In the genomic region with DNA sequence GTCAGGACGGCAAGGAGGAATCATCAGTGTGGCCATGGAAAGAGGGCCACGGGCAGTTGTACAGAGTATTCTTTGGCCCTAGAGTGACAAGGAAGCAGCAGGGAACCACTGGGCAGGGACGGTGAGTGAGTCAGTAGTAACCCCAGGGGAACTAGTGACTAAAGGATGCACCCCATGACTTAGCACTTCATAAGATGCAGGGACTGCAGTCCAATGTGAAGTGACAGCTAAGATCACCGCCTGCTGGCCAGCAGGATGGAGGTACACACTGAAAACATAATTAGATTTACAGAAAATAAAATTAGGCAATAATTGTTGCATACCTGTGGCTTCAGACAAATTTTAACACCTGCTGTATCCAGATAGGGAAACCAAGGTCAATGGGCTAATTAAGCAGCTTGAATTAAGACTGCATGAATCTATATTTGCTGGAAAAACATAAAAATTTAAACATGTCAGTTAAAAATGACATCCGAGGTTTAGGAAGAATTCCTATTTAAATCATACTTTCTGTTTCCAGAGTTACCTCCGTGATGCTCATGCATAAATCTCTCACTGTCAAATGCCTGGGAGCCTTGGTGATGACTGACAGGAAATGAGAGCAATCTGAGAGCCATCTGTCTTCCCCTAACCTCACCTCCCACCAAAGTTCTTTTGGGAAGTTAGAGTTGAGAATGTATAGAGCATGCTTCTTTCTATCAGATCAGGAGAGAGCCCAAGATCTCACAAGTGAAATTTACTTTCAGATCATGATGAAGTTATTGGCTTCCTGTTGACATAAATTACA, we compare ENCODE assay signal across 8 cellular contexts. TPM values are rescaled to one million over a fixed set of nuclear protein-coding genes. Genes with fewer than 3 reads are reported as not detected.
DNase-seq lines count a peak whose midpoint lies in the region; ATAC-seq lines count a peak whose summit lies in the region.

No MANE protein-coding gene starts in this region.

- ATAC-seq in activated naive CD8-positive, alpha-beta T cell treated with anti-CD3 and anti-CD28 coated beads, Interleukin-2, amount 50 U/mL, for 24 hours, result peak; percentile 62
- ATAC-seq in HG03439 (IDR thresholded peaks at IDR 0.05; ENCODE audit: unreplicated experiment) (peak; percentile 81), GM19395 (IDR thresholded peaks at IDR 0.05; ENCODE audit: unreplicated experiment) (no peak)
- peak; percentile 88 to 95 for ATAC-seq in stimulated activated naive B cell treated with anti-CD40 and anti-IgM and Interleukin-4, amounts not matched to agents 10 μg/mL and 1 μg/mL and 100 μg/mL, for 72 hours (replicated peaks)

- no peaks in the 10 kb centered on the region for H3K36me3 Mint-ChIP-seq in activated naive CD8-positive, alpha-beta T cell treated with anti-CD3 and anti-CD28 coated beads, Interleukin-2, amount 50 U/mL, for 24 hours (ENCODE audit: low read depth)
- no peaks in the 10 kb centered on the region for H3K36me3 Mint-ChIP-seq in activated naive CD8-positive, alpha-beta T cell treated with anti-CD3 and anti-CD28 coated beads for 36 hours
- H3K36me3 Mint-ChIP-seq in stimulated activated naive B cell treated with anti-CD40 and anti-IgM and Interleukin-4, amounts not matched to agents 10 μg/mL and 1 μg/mL and 100 μg/mL, for 72 hours, result no peaks in the 10 kb centered on the region

- H3K27me3 Mint-ChIP-seq in activated naive CD8-positive, alpha-beta T cell treated with anti-CD3 and anti-CD28 coated beads, Interleukin-2, amount 50 U/mL, for 24 hours, result no peaks in the 10 kb centered on the region
- no peaks in the 10 kb centered on the region for H3K27me3 Mint-ChIP-seq in activated naive CD8-positive, alpha-beta T cell treated with anti-CD3 and anti-CD28 coated beads for 36 hours
- peaks cover 9 to 13% of the 10 kb centered on the region in 2 donors for H3K27me3 Mint-ChIP-seq in stimulated activated naive B cell treated with anti-CD40 and anti-IgM and Interleukin-4, amounts not matched to agents 10 μg/mL and 1 μg/mL and 100 μg/mL, for 72 hours

- no peak overlapping the region for H3K27ac Mint-ChIP-seq in activated naive CD8-positive, alpha-beta T cell treated with anti-CD3 and anti-CD28 coated beads, Interleukin-2, amount 50 U/mL, for 24 hours
- no peak overlapping the region for H3K27ac Mint-ChIP-seq in activated naive CD8-positive, alpha-beta T cell treated with anti-CD3 and anti-CD28 coated beads for 36 hours
- no peak overlapping the region for H3K27ac Mint-ChIP-seq in stimulated activated naive B cell treated with anti-CD40 and anti-IgM and Interleukin-4, amounts not matched to agents 10 μg/mL and 1 μg/mL and 100 μg/mL, for 72 hours

- no peaks in the 10 kb centered on the region for H3K9me3 Mint-ChIP-seq in activated naive CD8-positive, alpha-beta T cell treated with anti-CD3 and anti-CD28 coated beads, Interleukin-2, amount 50 U/mL, for 24 hours
- no peaks in the 10 kb centered on the region for H3K9me3 Mint-ChIP-seq in activated naive CD8-positive, alpha-beta T cell treated with anti-CD3 and anti-CD28 coated beads for 36 hours
- H3K9me3 Mint-ChIP-seq in stimulated activated naive B cell treated with anti-CD40 and anti-IgM and Interleukin-4, amounts not matched to agents 10 μg/mL and 1 μg/mL and 100 μg/mL, for 72 hours, result no peaks in the 10 kb centered on the region

- no peak for DNase-seq in activated naive CD8-positive, alpha-beta T cell treated with anti-CD3 and anti-CD28 coated beads, Interleukin-2, amount 50 U/mL, for 24 hours
- no peak for DNase-seq in activated naive CD8-positive, alpha-beta T cell treated with anti-CD3 and anti-CD28 coated beads for 36 hours
- DNase-seq in amniotic epithelial cell (ENCODE audit: low read depth) (peak; percentile 5), DMS79 (lab: John Stamatoyannopoulos, UW) (no peak), GF-D8 (lab: John Stamatoyannopoulos, UW) (no peak)
- peak; percentile 6 for DNase-seq in stimulated activated naive B cell treated with anti-CD40 and anti-IgM and Interleukin-4, amounts not matched to agents 10 μg/mL and 1 μg/mL and 100 μg/mL, for 72 hours

- peaks cover 1% of the 10 kb centered on the region for H3K4me1 Mint-ChIP-seq in activated naive CD8-positive, alpha-beta T cell treated with anti-CD3 and anti-CD28 coated beads, Interleukin-2, amount 50 U/mL, for 24 hours
- peaks cover 2% of the 10 kb centered on the region for H3K4me1 Mint-ChIP-seq in activated naive CD8-positive, alpha-beta T cell treated with anti-CD3 and anti-CD28 coated beads for 36 hours
- H3K4me1 Mint-ChIP-seq in stimulated activated naive B cell treated with anti-CD40 and anti-IgM and Interleukin-4, amounts not matched to agents 10 μg/mL and 1 μg/mL and 100 μg/mL, for 72 hours, result peaks cover 3 to 12% of the 10 kb centered on the region in 2 donors

- H3K4me3 Mint-ChIP-seq in activated naive CD8-positive, alpha-beta T cell treated with anti-CD3 and anti-CD28 coated beads, Interleukin-2, amount 50 U/mL, for 24 hours, result no peak overlapping the region
- no peak overlapping the region for H3K4me3 Mint-ChIP-seq in activated naive CD8-positive, alpha-beta T cell treated with anti-CD3 and anti-CD28 coated beads for 36 hours
- no peak overlapping the region for H3K4me3 Mint-ChIP-seq in stimulated activated naive B cell treated with anti-CD40 and anti-IgM and Interleukin-4, amounts not matched to agents 10 μg/mL and 1 μg/mL and 100 μg/mL, for 72 hours

RNA-seq across cellular contexts. Expression of a gene that starts 56.5 kb away (rescaled TPM):
- under 1 TPM; 0.10 to 0.72 TPM for total RNA-seq in activated naive CD8-positive, alpha-beta T cell treated with anti-CD3 and anti-CD28 coated beads for 36 hours

Comparison
In these comparisons a context has a peak if more than half of its experiments do, and no peak if none do; other contexts are left out.
1. DNase-seq: peak in amniotic epithelial cell (single experiment) and stimulated activated naive B cell treated with anti-CD40 and anti-IgM and Interleukin-4, amounts not matched to agents 10 μg/mL and 1 μg/mL and 100 μg/mL, for 72 hours (single experiment); none in activated naive CD8-positive, alpha-beta T cell treated with anti-CD3 and anti-CD28 coated beads, Interleukin-2, amount 50 U/mL, for 24 hours (single experiment), activated naive CD8-positive, alpha-beta T cell treated with anti-CD3 and anti-CD28 coated beads for 36 hours (single experiment), DMS79 (single experiment) and GF-D8 (single experiment).